Comparison of ENCODE assay signal across 32 cellular contexts in the genomic region with DNA sequence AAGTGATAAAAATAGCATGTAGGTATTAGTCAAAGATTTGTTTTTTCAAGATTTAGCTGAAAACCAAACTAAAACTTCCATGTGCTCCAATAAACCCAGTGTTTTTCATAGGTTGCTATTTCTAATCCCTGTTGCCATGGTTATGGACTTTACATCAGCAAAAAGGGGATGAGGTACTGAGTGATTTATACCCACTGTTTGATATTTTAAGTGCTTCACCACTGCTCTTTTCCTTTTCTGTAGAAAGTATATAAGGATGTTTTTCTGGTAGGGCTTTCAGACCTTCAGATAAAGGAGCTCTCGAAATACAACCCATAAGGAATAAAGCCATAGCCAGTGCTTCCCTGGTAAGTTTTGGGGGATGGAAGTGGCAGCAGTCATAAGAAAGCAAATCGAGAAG. TPM values are rescaled to one million over a fixed set of nuclear protein-coding genes. Genes with fewer than 3 reads are reported as not detected.
A peak's percentile ranks its signal among the peaks of the same experiment; 100 is the strongest.
DNase-seq lines count a peak whose midpoint lies in the region; FAIRE-seq and TF ChIP-seq lines count a peak whose summit lies in the region.
"Had no signal": no experiment of that assay in that cellular context is flagged by ENCODE, and none has a peak within 500 bp of the region (broad histone marks: within the 10 kb centered on the region; RNA-seq: fewer than 3 reads in every experiment).

A gene with protein sequence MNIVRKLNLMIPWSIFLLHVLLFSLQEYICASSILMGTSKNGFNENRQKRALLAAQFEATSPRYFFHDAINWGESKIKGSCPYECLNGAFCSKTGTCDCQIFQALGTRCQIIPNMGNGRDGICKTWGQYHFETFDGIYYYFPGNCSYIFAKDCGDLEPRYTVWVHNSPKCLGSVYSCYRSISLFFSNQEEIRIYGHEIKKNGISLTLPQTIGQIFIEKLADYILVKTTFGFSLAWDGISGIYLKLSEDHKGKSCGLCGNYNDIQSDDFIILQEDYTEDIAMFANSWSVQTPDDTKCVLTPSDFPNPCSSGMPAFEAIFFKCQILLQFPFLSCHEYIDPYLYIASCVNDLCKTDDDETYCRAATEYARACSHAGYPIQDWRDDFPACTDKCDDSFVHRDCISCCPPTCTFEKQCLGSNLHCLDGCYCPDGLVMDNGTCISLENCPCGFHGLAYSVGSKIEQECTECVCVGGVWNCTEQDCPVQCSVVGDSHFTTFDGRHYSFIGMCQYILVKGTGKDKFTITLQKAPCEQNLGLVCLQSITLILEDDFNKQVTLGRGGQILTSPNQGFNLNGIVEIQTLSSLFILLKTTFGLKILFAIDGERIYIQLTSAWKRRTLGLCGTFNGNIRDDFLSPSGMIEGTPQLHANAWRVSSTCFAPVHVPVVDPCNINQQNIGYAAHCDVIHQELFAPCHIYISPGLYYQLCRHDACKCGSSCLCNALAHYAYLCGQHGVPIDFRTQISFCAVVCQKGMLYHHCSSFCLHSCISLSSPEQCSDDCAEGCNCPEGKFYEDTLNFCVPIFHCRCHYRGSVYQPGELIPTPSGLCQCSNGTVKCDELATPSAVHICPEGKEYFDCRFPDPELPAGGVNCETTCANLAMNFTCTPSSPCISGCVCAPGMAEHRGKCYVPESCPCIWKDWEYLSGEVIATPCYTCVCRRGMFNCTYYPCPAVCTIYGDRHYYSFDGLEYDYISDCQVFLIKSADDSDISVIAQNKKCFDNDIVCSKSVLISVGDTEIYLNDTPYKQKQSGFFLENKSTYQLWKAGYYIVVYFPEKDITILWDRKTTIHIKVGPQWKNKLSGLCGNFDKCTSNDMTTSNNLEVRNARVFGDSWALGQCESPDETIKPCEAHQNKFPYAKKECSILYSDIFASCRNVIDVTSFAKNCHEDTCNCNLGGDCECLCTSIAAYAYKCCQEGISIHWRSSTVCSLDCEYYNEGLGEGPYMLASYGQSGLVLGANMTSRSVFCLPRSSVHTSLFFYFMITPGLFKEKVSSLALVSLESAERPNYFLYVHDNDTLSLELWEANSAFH (N-terminal part only) (plus strand): TSS at position 279 of the 400 bp plus-strand sequence. CDS start 109,895 bp downstream, outside the sequence.

- peaks cover 2% of the 10 kb centered on the region for H3K27me3 Mint-ChIP-seq in astrocyte (ENCODE audit: low read depth, unreplicated experiment)
- H3K27me3 Mint-ChIP-seq: CD4-positive, CD25-positive, alpha-beta regulatory T cell; naive thymus-derived CD8-positive, alpha-beta T cell had no signal

- peaks cover 7% of the 10 kb centered on the region for H3K4me1 Mint-ChIP-seq in astrocyte (ENCODE audit: low read depth, unreplicated experiment)
- H3K4me1 Mint-ChIP-seq: CD4-positive, CD25-positive, alpha-beta regulatory T cell had no signal

- H3K4me2 ChIP-seq in astrocyte (ENCODE audit: low read length): peak within 1 kb of the TSS; percentile 70

- no peak within 1 kb of the TSS for H3K27ac Mint-ChIP-seq in astrocyte (ENCODE audit: unreplicated experiment)
- H3K27ac Mint-ChIP-seq: activated CD8-positive, alpha-beta T cell treated with anti-CD3 and anti-CD28 coated beads, Interleukin-2, amount 10 ng/mL, durations not matched to agents 7 days and 5 days; IgD-negative memory B cell; naive thymus-derived CD8-positive, alpha-beta T cell had no signal

- no peak within 1 kb of the TSS for H2AFZ ChIP-seq in astrocyte (ENCODE audit: low read depth, low read length)
- H2AFZ ChIP-seq: parathyroid adenoma had no signal

- no peaks in the 10 kb centered on the region for H3K36me3 Mint-ChIP-seq in astrocyte (ENCODE audit: low read depth, unreplicated experiment)
- H3K36me3 Mint-ChIP-seq: CD4-positive, CD25-positive, alpha-beta regulatory T cell; IgD-negative memory B cell; naive thymus-derived CD8-positive, alpha-beta T cell had no signal

- H3K4me3 Mint-ChIP-seq in astrocyte (ENCODE audit: unreplicated experiment): no peak within 1 kb of the TSS
- H3K4me3 Mint-ChIP-seq: activated CD8-positive, alpha-beta T cell treated with anti-CD3 and anti-CD28 coated beads, Interleukin-2, amount 10 ng/mL, durations not matched to agents 7 days and 5 days; CD4-positive, CD25-positive, alpha-beta regulatory T cell; IgD-negative memory B cell; naive thymus-derived CD8-positive, alpha-beta T cell had no signal

- H3K27ac ChIP-seq in astrocyte (ENCODE audit: low read depth, low read length): no peak within 1 kb of the TSS
- peak within 1 kb of the TSS; percentile 23 for H3K27ac ChIP-seq in temporal lobe (ENCODE audit: low read depth, low read length)
- H3K27ac ChIP-seq in brain microvascular endothelial cell: no peak within 1 kb of the TSS
- H3K27ac ChIP-seq in caudate nucleus (ENCODE audit: low read depth, low read length): no peak within 1 kb of the TSS
- H3K27ac ChIP-seq: 22Rv1, colonic mucosa, parathyroid adenoma, thyroid gland had no signal

- H4K20me1 ChIP-seq in astrocyte (ENCODE audit: insufficient read depth, low read length): no peaks in the 10 kb centered on the region

- H3K9me3 ChIP-seq in astrocyte (ENCODE audit: insufficient read depth, low read depth, low read length): no peaks in the 10 kb centered on the region
- H3K9me3 ChIP-seq: colonic mucosa, HAP-1, thyroid gland had no signal

- DNase-seq in DMS53 (lab: John Stamatoyannopoulos, UW) (peak; percentile 28), DMS53 treated with DMSO at 0.1 percent for 48 hours (lab: John Stamatoyannopoulos, UW; ENCODE audit: unreplicated experiment) (no peak), astrocyte (ENCODE audit: low read depth) (no peak), lung microvascular endothelial cell (ENCODE audit: low read depth in 2 of 2) (peak; percentile 24 to 64), brain microvascular endothelial cell (no peak), ureter (ENCODE audit: low spot score) (no peak), caudate nucleus (lab: John Stamatoyannopoulos, UW) (no peak)
- DNase-seq: activated CD4-positive, CD25-positive, alpha-beta regulatory T cell treated with anti-CD3 and anti-CD28 coated beads, Interleukin-2, amount 50 U/mL, for 72 hours; activated CD8-positive, alpha-beta T cell treated with anti-CD3 and anti-CD28 coated beads, Interleukin-2, amount 10 ng/mL, durations not matched to agents 7 days and 5 days; activated gamma-delta T cell treated with Interleukin-2 at 50 U/mL for 16 hours; activated T-cell treated with anti-CD3 and anti-CD28 coated beads, Interleukin-2, amount 50 U/mL, for 1 hour; CD4-positive, CD25-positive, alpha-beta regulatory T cell; colonic mucosa; glutamatergic neuron; left cardiac atrium; MM.1S; naive thymus-derived CD8-positive, alpha-beta T cell; NCI-H524; SHP77 treated with DMSO at 0.1 percent for 48 hours; stimulated activated CD4-positive, alpha-beta T cell treated with anti-CD3 and anti-CD28 coated beads, Interleukin-15, amount 100 ng/mL, for 24 hours; stimulated activated naive CD8-positive, alpha-beta T cell treated with anti-CD3 and anti-CD28 coated beads, Interleukin-15, Interleukin-2, amounts not matched to agents 100 U/mL and 50 U/mL, for 24 hours; T-helper 1 cell; thyroid gland had no signal

- TF ChIP-seq CTCF in astrocyte (IDR thresholded peaks at IDR 0.05; ENCODE audit: insufficient read depth, low read depth, low read length) (no peak), brain microvascular endothelial cell (IDR thresholded peaks at IDR 0.05; ENCODE audit: low read depth, low read length, missing control alignments) (no peak)

- peaks cover 5% of the 10 kb centered on the region for H3K9me3 Mint-ChIP-seq in astrocyte (ENCODE audit: unreplicated experiment)
- H3K9me3 Mint-ChIP-seq: CD4-positive, CD25-positive, alpha-beta regulatory T cell had no signal

- H3K79me2 ChIP-seq in astrocyte (ENCODE audit: insufficient read depth, low read length): no peaks in the 10 kb centered on the region
- H3K79me2 ChIP-seq: parathyroid adenoma had no signal

- FAIRE-seq in astrocyte (lab: Jason Lieb, UNC): no peak
- FAIRE-seq: bronchial epithelial cell, D721Med, endometrium, TTC549 had no signal

- in situ Hi-C loops in brain microvascular endothelial cell (cut with HindIII; ENCODE audit: low pct_ligation_motif_present, low sequenced_read_pairs): no loop called here

- H3K27me3 ChIP-seq in astrocyte (ENCODE audit: insufficient read depth, low read length) (no peaks in the 10 kb centered on the region), brain microvascular endothelial cell (replicated peaks) (no peaks in the 10 kb centered on the region)
- H3K27me3 ChIP-seq: colonic mucosa, thyroid gland had no signal

- no peaks in the 10 kb centered on the region for H3K36me3 ChIP-seq in astrocyte (ENCODE audit: insufficient read depth, low read length)
- H3K36me3 ChIP-seq in brain microvascular endothelial cell (replicated peaks): no peaks in the 10 kb centered on the region
- H3K36me3 ChIP-seq: colonic mucosa, HAP-1, thyroid gland had no signal

- H3K4me3 ChIP-seq in astrocyte (ENCODE audit: insufficient read depth, low read depth, low read length) (no peak within 1 kb of the TSS), brain microvascular endothelial cell (ENCODE audit: low read depth, low read length) (no peak within 1 kb of the TSS)
- H3K4me3 ChIP-seq: colonic mucosa, HAP-1, thyroid gland had no signal

- peaks cover 6% of the 10 kb centered on the region for H3K4me1 ChIP-seq in astrocyte (ENCODE audit: insufficient read depth, low read length)
- H3K4me1 ChIP-seq: colonic mucosa, parathyroid adenoma had no signal

- no peak within 1 kb of the TSS for H3K9ac ChIP-seq in astrocyte (ENCODE audit: low read length)
- H3K9ac ChIP-seq: parathyroid adenoma had no signal

RNA-seq across cellular contexts. Expression of the gene that starts here (rescaled TPM):
- total RNA-seq in astrocyte (0.16 and 0.53 TPM in 2 replicates), lung microvascular endothelial cell (under 0.01 and 0.44 TPM in 2 replicates), temporal lobe (0.25 TPM), ureter (0.57 TPM)
- total RNA-seq: activated CD8-positive, alpha-beta T cell treated with anti-CD3 and anti-CD28 coated beads, Interleukin-2, amount 10 ng/mL, durations not matched to agents 7 days and 5 days; bronchial epithelial cell; CD4-positive, CD25-positive, alpha-beta regulatory T cell; naive thymus-derived CD8-positive, alpha-beta T cell had no signal

Comparison
In these comparisons a context has a peak if more than half of its experiments do, and no peak if none do; other contexts are left out.
1. Peak in DNase-seq in lung microvascular endothelial cell; RNA of the gene not detected or under 1 TPM.